9 cellular contexts compared by ENCODE assay signal in the genomic region with DNA sequence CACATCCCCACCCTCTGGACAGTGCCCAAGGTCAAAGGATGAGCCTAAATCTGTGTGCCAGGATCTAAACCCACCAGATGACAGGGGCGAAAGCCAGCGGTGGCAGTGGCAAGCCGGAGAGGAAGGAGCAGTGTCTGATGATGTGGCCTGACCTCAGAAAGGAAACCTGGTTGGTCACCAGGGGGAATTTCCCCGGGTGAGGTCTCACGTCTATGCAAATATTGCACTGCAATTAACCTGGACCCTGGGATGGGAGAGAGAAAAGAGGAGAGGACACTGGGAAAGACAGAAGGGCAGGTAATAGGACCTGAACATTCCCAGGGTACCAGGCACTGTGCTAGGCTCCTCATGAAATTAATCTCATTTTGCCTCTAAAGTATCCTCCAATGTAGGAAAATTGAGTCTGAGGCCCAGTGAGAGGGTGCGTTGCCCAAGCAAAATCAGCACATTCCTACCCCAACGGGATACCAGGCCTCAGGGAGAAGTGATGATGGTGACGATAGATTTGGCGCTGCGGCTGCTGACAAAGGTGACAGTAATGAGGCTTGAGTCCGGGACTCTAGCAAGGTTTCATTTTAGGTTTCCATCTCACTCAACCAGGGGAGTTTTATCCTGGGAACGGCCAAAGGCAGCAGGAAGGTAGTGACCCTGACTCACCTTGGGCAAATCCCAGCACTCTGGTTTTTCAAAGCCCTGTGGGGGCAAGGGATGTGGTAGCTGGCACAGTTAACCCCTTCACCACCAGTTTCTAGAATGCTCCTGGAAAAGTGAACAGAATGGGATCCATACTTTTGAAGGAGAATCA. TPM values are rescaled to one million over a fixed set of nuclear protein-coding genes. Genes with fewer than 3 reads are reported as not detected.
DNase-seq lines count a peak whose midpoint lies in the region; ATAC-seq, FAIRE-seq and TF ChIP-seq lines count a peak whose summit lies in the region.
"Had no signal": no experiment of that assay in that cellular context is flagged by ENCODE, and none has a peak within 500 bp of the region (broad histone marks: within the 10 kb centered on the region; RNA-seq: fewer than 3 reads in every experiment).

No MANE protein-coding gene starts in this region.

- CTCF ChIA-PET in HepG2 (lab: Yijun Ruan, JAX; ENCODE audit: low intra/inter-chr PET ratio, low total read pairs), result no interaction called here

- H3K27me3 ChIP-seq in HepG2 (ENCODE audit: control insufficient read depth in 1 of 2, insufficient read depth in 2 of 2, low read length in 2 of 2), result no peaks in the 10 kb centered on the region; a peak in 1 of 5 replicates
- peaks cover 0 to 2% of the 10 kb centered on the region in 2 donors for H3K27me3 ChIP-seq in stomach smooth muscle (ENCODE audit: control insufficient read depth in 1 of 2, insufficient read depth in 2 of 2, low read length in 2 of 2)

- no peak for TF ChIP-seq RAD21 in HepG2 (CRISPR knock-in tag; IDR thresholded peaks at IDR 0.05)

- 28% methylated on average over 11 of the region's 12 CpGs for WGBS in HepG2 (ENCODE audit: low lambda C conversion rate)

- TF ChIP-seq CTCF in GM12864 (IDR thresholded peaks at IDR 0.05; ENCODE audit: low read depth, low read length, missing control alignments) (no peak), HepG2 (CRISPR knock-in tag; IDR thresholded peaks at IDR 0.05) (no peak)

- H4K20me1 ChIP-seq in HepG2 (ENCODE audit: insufficient read depth, low read length), result no peaks in the 10 kb centered on the region

- intact Hi-C loops in HepG2 (cut with micrococcal nuclease; ENCODE audit: unreplicated experiment), result no loop called here

- POLR2A ChIA-PET in HepG2 (lab: Yijun Ruan, JAX), result interaction anchor here (1.9 kb wide), 1 partner anchor 13 kb away, joined by 7 read pairs; a partner anchor contains a TSS

- DNase-seq in GM12864 (ENCODE audit: low read depth) (no peak), M059J (ENCODE audit: low read depth) (peak; percentile 73), HepG2 (ENCODE audit: low spot score) (no peak), NCI-H82 (lab: John Stamatoyannopoulos, UW) (no peak), NCI-H146 treated with DMSO at 0.1 percent for 48 hours (lab: John Stamatoyannopoulos, UW; ENCODE audit: unreplicated experiment) (no peak)
- DNase-seq in activated effector memory CD4-positive, alpha-beta T cell treated with anti-CD3 and anti-CD28 coated beads, Interleukin-2, amount 50 U/mL, for 16 hours, result peak; percentile 86

- H3K4me1 ChIP-seq in HepG2 (ENCODE audit: insufficient read depth, low read length) (peaks cover 49% of the 10 kb centered on the region), stomach smooth muscle (ENCODE audit: control insufficient read depth, insufficient read depth, low read length) (peaks cover 29% of the 10 kb centered on the region)

- H3K9ac ChIP-seq in HepG2 (ENCODE audit: insufficient read depth, low read depth, low read length) (0 out of 2 replicates have a peak overlapping the region, but pooled peaks have one; percentile 11), stomach smooth muscle (ENCODE audit: low read length in 2 of 2) (no peak overlapping the region)

- ATAC-seq in GM21723 (IDR thresholded peaks at IDR 0.05; ENCODE audit: unreplicated experiment), result peak; percentile 78
- ATAC-seq in HepG2, result peak; percentile 36

- no peak overlapping the region for H2AFZ ChIP-seq in HepG2 (ENCODE audit: low read length)

- H3K4me3 ChIP-seq in GM12864 (ENCODE audit: low read depth, low read length) (peak overlapping the region; percentile 49), HepG2 (replicated peaks in 1 of 3; ENCODE audit: insufficient read depth in 1 of 3, low read depth in 2 of 3, low read length in 3 of 3) (peak overlapping the region in 1 of 3 experiments; percentile 38; a peak in 2 of 6 replicates), stomach smooth muscle (ENCODE audit: low read length in 2 of 2) (no peak overlapping the region)

- H3K27ac ChIP-seq in HepG2 (ENCODE audit: extremely low read length, insufficient read depth, low read length), result peak overlapping the region; percentile 14
- peak overlapping the region; percentile 31 for H3K27ac ChIP-seq in stomach smooth muscle (ENCODE audit: low read length)
- H3K27ac ChIP-seq: VCaP had no signal

- H3K79me2 ChIP-seq in HepG2 (ENCODE audit: insufficient read depth, low read length), result no peaks in the 10 kb centered on the region

- H3K4me2 ChIP-seq in HepG2 (ENCODE audit: low read depth, low read length), result peak overlapping the region; percentile 64

- FAIRE-seq in HepG2 (lab: Jason Lieb, UNC), result no peak

- no peaks in the 10 kb centered on the region for H3K36me3 ChIP-seq in HepG2 (replicated peaks in 1 of 2; ENCODE audit: control insufficient read depth in 1 of 2, insufficient read depth in 2 of 2, low read length in 2 of 2)
- peaks cover 0 to 2% of the 10 kb centered on the region in 2 donors for H3K36me3 ChIP-seq in stomach smooth muscle (ENCODE audit: control insufficient read depth in 2 of 2, insufficient read depth in 2 of 2, low read length in 2 of 2)

- in situ Hi-C loops in HepG2 (cut with HindIII; ENCODE audit: extremely low pct_ligation_motif_present, low pct_unique_long_range_greater_than_20kb), result no loop called here

- no TSS peak for BruUV-seq in HepG2 (replicated peaks; lab: Mats Ljungman, UMichigan)

- H3K9me3 ChIP-seq in HepG2 (ENCODE audit: low read length) (no peaks in the 10 kb centered on the region), stomach smooth muscle (ENCODE audit: control insufficient read depth in 2 of 2, low read length in 2 of 2) (no peaks in the 10 kb centered on the region)

- no peak; a peak in 1 of 4 replicates for TF ChIP-seq POLR2A in HepG2 (IDR thresholded peaks at IDR 0.05; ENCODE audit: insufficient read depth in 1 of 2, low read depth in 2 of 2, low read length in 2 of 2)

- no peak for TF ChIP-seq EP300 in HepG2 (IDR thresholded peaks at IDR 0.05; ENCODE audit: low read depth in 2 of 2, low read length in 2 of 2)
- TF ChIP-seq EP300 in HepG2 (CRISPR knock-in tag; IDR thresholded peaks at IDR 0.05; ENCODE audit: borderline replicate concordance), result no peak

TF ChIP-seq in HepG2, 621 proteins besides CTCF, POLR2A, EP300 and RAD21 (continues in another document):
- TF ChIP-seq, protein P1, sequence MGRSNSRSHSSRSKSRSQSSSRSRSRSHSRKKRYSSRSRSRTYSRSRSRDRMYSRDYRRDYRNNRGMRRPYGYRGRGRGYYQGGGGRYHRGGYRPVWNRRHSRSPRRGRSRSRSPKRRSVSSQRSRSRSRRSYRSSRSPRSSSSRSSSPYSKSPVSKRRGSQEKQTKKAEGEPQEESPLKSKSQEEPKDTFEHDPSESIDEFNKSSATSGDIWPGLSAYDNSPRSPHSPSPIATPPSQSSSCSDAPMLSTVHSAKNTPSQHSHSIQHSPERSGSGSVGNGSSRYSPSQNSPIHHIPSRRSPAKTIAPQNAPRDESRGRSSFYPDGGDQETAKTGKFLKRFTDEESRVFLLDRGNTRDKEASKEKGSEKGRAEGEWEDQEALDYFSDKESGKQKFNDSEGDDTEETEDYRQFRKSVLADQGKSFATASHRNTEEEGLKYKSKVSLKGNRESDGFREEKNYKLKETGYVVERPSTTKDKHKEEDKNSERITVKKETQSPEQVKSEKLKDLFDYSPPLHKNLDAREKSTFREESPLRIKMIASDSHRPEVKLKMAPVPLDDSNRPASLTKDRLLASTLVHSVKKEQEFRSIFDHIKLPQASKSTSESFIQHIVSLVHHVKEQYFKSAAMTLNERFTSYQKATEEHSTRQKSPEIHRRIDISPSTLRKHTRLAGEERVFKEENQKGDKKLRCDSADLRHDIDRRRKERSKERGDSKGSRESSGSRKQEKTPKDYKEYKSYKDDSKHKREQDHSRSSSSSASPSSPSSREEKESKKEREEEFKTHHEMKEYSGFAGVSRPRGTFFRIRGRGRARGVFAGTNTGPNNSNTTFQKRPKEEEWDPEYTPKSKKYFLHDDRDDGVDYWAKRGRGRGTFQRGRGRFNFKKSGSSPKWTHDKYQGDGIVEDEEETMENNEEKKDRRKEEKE (IDR thresholded peaks at IDR 0.05), result no peak
- no peak for TF ChIP-seq ZNF543 (CRISPR knock-in tag; IDR thresholded peaks at IDR 0.05)
- TF ChIP-seq ZFP62 (CRISPR knock-in tag; IDR thresholded peaks at IDR 0.05), result no peak
- TF ChIP-seq, protein P2, sequence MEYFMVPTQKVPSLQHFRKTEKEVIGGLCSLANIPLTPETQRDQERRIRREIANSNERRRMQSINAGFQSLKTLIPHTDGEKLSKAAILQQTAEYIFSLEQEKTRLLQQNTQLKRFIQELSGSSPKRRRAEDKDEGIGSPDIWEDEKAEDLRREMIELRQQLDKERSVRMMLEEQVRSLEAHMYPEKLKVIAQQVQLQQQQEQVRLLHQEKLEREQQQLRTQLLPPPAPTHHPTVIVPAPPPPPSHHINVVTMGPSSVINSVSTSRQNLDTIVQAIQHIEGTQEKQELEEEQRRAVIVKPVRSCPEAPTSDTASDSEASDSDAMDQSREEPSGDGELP (IDR thresholded peaks at IDR 0.05; ENCODE audit: borderline replicate concordance, low read depth), result no peak

RNA-seq across cellular contexts. Expression of a gene that starts 13.4 kb away (rescaled TPM):
- 85.3 and 116 TPM in 2 replicates for total RNA-seq in M059J (2014; rRNA removed; shearing (Covaris generic))
- total RNA-seq in HepG2 (2016; rRNA removed; fragmentation: Illumina TruSeq; extraction: Trizol), result 26.2 and 29.8 TPM in 2 replicates
- 11.3 and 13.0 TPM in 2 replicates for total RNA-seq in HepG2 (2016; cell fraction: cytosol; rRNA removed; fragmentation: Illumina TruSeq; extraction: Trizol; ENCODE audit: low read depth)
- 22.8 and 24.5 TPM in 2 replicates for total RNA-seq in HepG2 (2016; cell fraction: insoluble cytoplasmic fraction; rRNA removed; fragmentation: Illumina TruSeq; extraction: Trizol)
- total RNA-seq in HepG2 (2016; cell fraction: membrane; rRNA removed; fragmentation: Illumina TruSeq; extraction: Trizol), result 28.9 and 33.7 TPM in 2 replicates
- 16.2 and 22.2 TPM in 2 replicates for total RNA-seq in HepG2 (2016; cell fraction: nucleus; rRNA removed; fragmentation: Illumina TruSeq; extraction: Trizol)
- polyA plus RNA-seq in HepG2 (2011; rRNA removed), result 45.9 and 48.7 TPM in 2 replicates
- 40.8 and 45.3 TPM in 2 replicates for polyA plus RNA-seq in HepG2 (2011; cell fraction: cytosol; rRNA removed)
- 57.3 and 59.8 TPM in 2 replicates for polyA plus RNA-seq in HepG2 (2011; cell fraction: nucleus; rRNA removed)
- polyA plus RNA-seq in HepG2 (2012), result 52.5 and 57.8 TPM in 2 replicates
- polyA plus RNA-seq in HepG2 (2016; cell fraction: cytosol; fragmentation: Illumina TruSeq; extraction: Trizol; ENCODE audit: low read depth), result 16.8 and 17.8 TPM in 2 replicates
- polyA plus RNA-seq in HepG2 (2016; cell fraction: insoluble cytoplasmic fraction; fragmentation: Illumina TruSeq; extraction: Trizol; ENCODE audit: low read depth), result 26.4 and 35.7 TPM in 2 replicates
- 31.5 and 33.1 TPM in 2 replicates for polyA plus RNA-seq in HepG2 (2016; cell fraction: membrane; fragmentation: Illumina TruSeq; extraction: Trizol; ENCODE audit: low read depth)
- polyA plus RNA-seq in HepG2 (2016; cell fraction: nucleus; fragmentation: Illumina TruSeq; extraction: Trizol; ENCODE audit: insufficient read depth, low read depth), result 29.8 and 34.0 TPM in 2 replicates
- 45.2 and 73.0 TPM in 2 replicates for polyA minus RNA-seq in HepG2 (2011; rRNA and poly(A)+ RNA removed; ENCODE audit: low replicate concordance)
- polyA minus RNA-seq in HepG2 (2011; cell fraction: cytosol; rRNA and poly(A)+ RNA removed), result 45.8 and 51.1 TPM in 2 replicates
- polyA minus RNA-seq in HepG2 (2011; cell fraction: nucleus; rRNA and poly(A)+ RNA removed), result 50.0 and 60.3 TPM in 2 replicates

Comparison
In these comparisons a context has a peak if more than half of its experiments do, and no peak if none do; other contexts are left out.
1. DNase-seq: peak in M059J (single experiment) and activated effector memory CD4-positive, alpha-beta T cell treated with anti-CD3 and anti-CD28 coated beads, Interleukin-2, amount 50 U/mL, for 16 hours (single experiment); none in GM12864 (single experiment), HepG2 (single experiment), NCI-H82 (single experiment) and NCI-H146 treated with DMSO at 0.1 percent for 48 hours (single experiment).